Comparison of ENCODE assay signal across 8 cellular contexts in the genomic region with DNA sequence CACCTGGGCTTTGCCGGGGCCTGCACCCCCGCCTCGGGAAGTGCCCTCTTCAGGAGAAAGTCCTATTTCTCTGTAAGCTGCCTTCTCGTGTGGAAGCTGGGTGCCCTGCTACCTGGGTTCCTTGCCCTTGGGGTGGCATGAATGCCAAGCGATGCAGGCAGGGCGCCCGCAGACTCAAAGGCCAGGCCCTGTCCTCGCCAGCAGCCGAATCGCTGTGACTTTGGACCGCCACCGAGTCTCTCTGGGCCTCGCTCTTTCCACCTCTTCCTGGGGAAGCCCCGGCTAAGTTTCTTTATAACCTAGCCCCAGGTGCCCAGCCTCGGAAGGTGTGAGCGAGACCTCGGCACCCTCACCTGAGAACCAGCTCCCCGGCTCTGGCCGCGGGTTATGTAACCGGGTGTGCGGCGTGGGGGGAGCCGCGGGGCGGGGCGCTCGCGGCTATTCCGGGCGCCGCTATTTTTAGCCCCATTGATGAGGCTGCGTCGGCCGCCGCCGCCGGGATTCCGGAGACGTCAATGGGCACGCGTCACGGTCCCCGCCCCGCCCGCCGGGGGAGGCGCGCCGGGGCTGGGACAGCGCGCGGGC. TPM values are rescaled to one million over a fixed set of nuclear protein-coding genes. Genes with fewer than 3 reads are reported as not detected.
DNase-seq lines count a peak whose midpoint lies in the region; ATAC-seq and TF ChIP-seq lines count a peak whose summit lies in the region.

No MANE protein-coding gene starts in this region.

- H3K27ac ChIP-seq in SK-N-SH (ENCODE audit: low read depth in 2 of 2, low read length in 1 of 2), result peak overlapping the region in 1 of 2 experiments; percentile 47; a peak in 1 of 4 replicates
- H3K27ac ChIP-seq in ovary, result peak overlapping the region; percentile 69 to 94
- peak overlapping the region; percentile 79 to 99 (median 93) for H3K27ac ChIP-seq in tibial nerve

- peaks cover 35% of the 10 kb centered on the region for H3K79me2 ChIP-seq in SK-N-SH (ENCODE audit: insufficient read depth)

- TF ChIP-seq RAD21 in SK-N-SH (IDR thresholded peaks at IDR 0.05; ENCODE audit: low read length), result no peak

- no peaks in the 10 kb centered on the region for H3K36me3 Mint-ChIP-seq in activated naive CD8-positive, alpha-beta T cell treated with anti-CD3 and anti-CD28 coated beads, Interleukin-2, amount 10 ng/mL, durations not matched to agents 7 days and 5 days

- peaks cover 22% of the 10 kb centered on the region for H3K4me1 Mint-ChIP-seq in activated naive CD8-positive, alpha-beta T cell treated with anti-CD3 and anti-CD28 coated beads, Interleukin-2, amount 10 ng/mL, durations not matched to agents 7 days and 5 days

- POLR2A ChIA-PET in SK-N-SH (lab: Yijun Ruan, JAX), result no interaction called here
- POLR2A ChIA-PET in activated naive CD8-positive, alpha-beta T cell treated with anti-CD3 and anti-CD28 coated beads, Interleukin-2, amount 10 ng/mL, durations not matched to agents 7 days and 5 days (lab: Charles Lee), result interaction anchor here (1.1 to 3.6 kb wide), 5 partner anchors 11 to 81 kb away, joined by 3 to 20 read pairs (median 5); a partner anchor contains a TSS

- peaks cover 13% of the 10 kb centered on the region for H3F3A ChIP-seq in SK-N-SH (replicated peaks; ENCODE audit: insufficient read depth)

- H3K4me2 ChIP-seq in SK-N-SH, result peak overlapping the region; percentile 61; the same call in 1 of the 2 replicates

- peaks cover 5% of the 10 kb centered on the region; the same call in 1 of the 2 replicates for H4K20me1 ChIP-seq in SK-N-SH (ENCODE audit: insufficient read depth)

- peak overlapping the region in 1 of 2 experiments; percentile 70; a peak in 2 of 4 replicates for H3K4me3 ChIP-seq in SK-N-SH (ENCODE audit: low read depth in 2 of 2, low read length in 1 of 2)
- peak overlapping the region; percentile 73 for H3K4me3 ChIP-seq in ovary
- peak overlapping the region; percentile 15 to 84 (median 36) for H3K4me3 ChIP-seq in tibial nerve

- no peak overlapping the region for H2AFZ ChIP-seq in SK-N-SH (ENCODE audit: low read depth)

- H3K4me1 ChIP-seq in SK-N-SH (ENCODE audit: control insufficient read depth in 1 of 2, insufficient read depth in 2 of 2, low read depth in 1 of 2, low read length in 1 of 2), result peaks cover 7 to 32% of the 10 kb centered on the region in 2 experiments; a peak in 3 of 4 replicates
- H3K4me1 ChIP-seq in ovary (ENCODE audit: insufficient read depth), result peaks cover 2% of the 10 kb centered on the region
- H3K4me1 ChIP-seq in tibial nerve, result peaks cover 4 to 74% (median 29%) of the 10 kb centered on the region in 4 donors

- H3K27me3 ChIP-seq in SK-N-SH (ENCODE audit: insufficient read depth) (no peaks in the 10 kb centered on the region), ovary (no peaks in the 10 kb centered on the region), tibial nerve (no peaks in the 10 kb centered on the region)

- H3K9ac ChIP-seq in SK-N-SH, result peak overlapping the region; percentile 49; the same call in 1 of the 2 replicates

- CTCF ChIA-PET in SK-N-SH (lab: Yijun Ruan, JAX), result interaction anchor here (0.9 to 30.2 kb wide), 6 partner anchors 13 to 66 kb away, joined by 3 to 949 read pairs (median 5); a partner anchor contains a TSS

- DNase-seq in AG08396 (ENCODE audit: low spot score) (peak; percentile 92), HUDEP-2 (lab: John Stamatoyannopoulos, UW; ENCODE audit: unreplicated experiment in 76 of 76) (peak in 43 of 76 experiments; percentile 3 to 63 (median 30)), SK-N-SH (peak; percentile 89), Right ventricle myocardium superior (peak; percentile 93), ovary (peak; percentile 93 to 96 (median 95)), tibial nerve (ENCODE audit: low spot score in 2 of 2) (peak; percentile 82 to 89)
- DNase-seq in activated naive CD8-positive, alpha-beta T cell treated with anti-CD3 and anti-CD28 coated beads, Interleukin-2, amount 10 ng/mL, durations not matched to agents 7 days and 5 days, result peak; percentile 87

- intact Hi-C loops in Right ventricle myocardium superior (cut with DNase I) (no loop called here), ovary (cut with DNase I) (loop anchor here in 1 of 4 donors (5.0 kb wide), 1 partner anchor 1009 kb away; a partner anchor contains a TSS)

- H3K4me3 Mint-ChIP-seq in activated naive CD8-positive, alpha-beta T cell treated with anti-CD3 and anti-CD28 coated beads, Interleukin-2, amount 10 ng/mL, durations not matched to agents 7 days and 5 days, result peak overlapping the region; percentile 60

- H3K27ac Mint-ChIP-seq in activated naive CD8-positive, alpha-beta T cell treated with anti-CD3 and anti-CD28 coated beads, Interleukin-2, amount 10 ng/mL, durations not matched to agents 7 days and 5 days, result no peak overlapping the region

- TF ChIP-seq POLR2A in GM19193 (IDR thresholded peaks at IDR 0.05; ENCODE audit: extremely low read depth, insufficient read depth, insufficient read length) (peak; percentile 33), ovary (IDR thresholded peaks at IDR 0.05) (peak; percentile 72), tibial nerve (IDR thresholded peaks at IDR 0.05) (peak in 1 of 2 donors; percentile 85)

- WGBS in SK-N-SH (ENCODE audit: low lambda C conversion rate), result 80% methylated on average over 1 of the region's 53 CpGs
- 11 to 40% (median 13%) methylated on average over 18 to 53 of the region's 53 CpGs for WGBS in ovary, 3 donors
- 11 to 19% methylated on average over 23 to 28 of the region's 53 CpGs for WGBS in tibial nerve, 2 donors

- H3K9me3 ChIP-seq in SK-N-SH (no peaks in the 10 kb centered on the region), ovary (no peaks in the 10 kb centered on the region), tibial nerve (no peaks in the 10 kb centered on the region)

- peak; percentile 46 for ATAC-seq in activated naive CD8-positive, alpha-beta T cell treated with anti-CD3 and anti-CD28 coated beads, Interleukin-2, amount 10 ng/mL, durations not matched to agents 7 days and 5 days (ENCODE audit: low read depth)
- peak; percentile 71 for ATAC-seq in Right ventricle myocardium superior (ENCODE audit: poor library complexity)

- peaks cover 10% of the 10 kb centered on the region for H3K27me3 Mint-ChIP-seq in activated naive CD8-positive, alpha-beta T cell treated with anti-CD3 and anti-CD28 coated beads, Interleukin-2, amount 10 ng/mL, durations not matched to agents 7 days and 5 days

- no peaks in the 10 kb centered on the region for H3K36me3 ChIP-seq in SK-N-SH (replicated peaks in 1 of 2; ENCODE audit: control insufficient read depth in 1 of 2, insufficient read depth in 2 of 2, low read length in 1 of 2)
- no peaks in the 10 kb centered on the region for H3K36me3 ChIP-seq in ovary
- no peaks in the 10 kb centered on the region for H3K36me3 ChIP-seq in tibial nerve

- TF ChIP-seq EP300 in SK-N-SH (IDR thresholded peaks at IDR 0.05; ENCODE audit: borderline replicate concordance in 1 of 2, low read depth in 1 of 2, low read length in 1 of 2), result no peak
- TF ChIP-seq EP300 in ovary (IDR thresholded peaks at IDR 0.05), result peak; percentile 95
- peak; percentile 95 to 100 for TF ChIP-seq EP300 in tibial nerve (IDR thresholded peaks at IDR 0.05)

- H3K9me2 ChIP-seq in SK-N-SH, result no peaks in the 10 kb centered on the region

- TF ChIP-seq CTCF in SK-N-SH (IDR thresholded peaks at IDR 0.05), result no peak
- TF ChIP-seq CTCF in ovary (IDR thresholded peaks at IDR 0.05), result no peak
- peak in 1 of 5 experiments; percentile 31 for TF ChIP-seq CTCF in tibial nerve (IDR thresholded peaks at IDR 0.05)

- H3K9me3 Mint-ChIP-seq in activated naive CD8-positive, alpha-beta T cell treated with anti-CD3 and anti-CD28 coated beads, Interleukin-2, amount 10 ng/mL, durations not matched to agents 7 days and 5 days, result no peaks in the 10 kb centered on the region

TF ChIP-seq in SK-N-SH, 30 proteins besides CTCF, POLR2A, EP300 and RAD21 (continues in another document):
- TF ChIP-seq ELF1 (IDR thresholded peaks at IDR 0.05) (no peak), POLR2AphosphoS5 (IDR thresholded peaks at IDR 0.05; ENCODE audit: low read depth, low read length) (no peak), TAF1 (IDR thresholded peaks at IDR 0.05; ENCODE audit: borderline replicate concordance, low read depth, low read length) (no peak)

RNA-seq across cellular contexts. Expression of a gene that starts 14.6 kb away (rescaled TPM):
- polyA plus RNA-seq in SK-N-SH (2012; rRNA removed) (75.2 and 120 TPM in 2 replicates), ovary (100 to 1,000 TPM in 1 of 2 donors, 10 to 100 TPM in 1; 41.7 to 159 TPM)
- polyA plus RNA-seq in SK-N-SH (2012; cell fraction: cytosol; rRNA removed), result 17.7 and 20.0 TPM in 2 replicates
- 429 and 610 TPM in 2 replicates for polyA plus RNA-seq in SK-N-SH (2012; cell fraction: nucleus; rRNA removed)
- 1 to 10 TPM; 8.6 to 8.8 TPM for total RNA-seq in activated naive CD8-positive, alpha-beta T cell treated with anti-CD3 and anti-CD28 coated beads, Interleukin-2, amount 10 ng/mL, durations not matched to agents 7 days and 5 days
- total RNA-seq in Right ventricle myocardium superior (46.1 TPM), ovary (1,000 to 10,000 TPM in 2 of 7 donors, 100 to 1,000 TPM in 5; 142 to 1,603 (median 414) TPM), tibial nerve (1,000 to 10,000 TPM in 1 of 4 donors, 100 to 1,000 TPM in 3; 390 to 1,252 (median 718) TPM)

RNA-seq across cellular contexts. Expression of a gene that starts 29.9 kb away (rescaled TPM):
- polyA plus RNA-seq in SK-N-SH (2012; rRNA removed), result 1.7 and 2.4 TPM in 2 replicates
- 1.0 and 1.6 TPM in 2 replicates for polyA plus RNA-seq in SK-N-SH (2012; cell fraction: cytosol; rRNA removed)
- 4.9 TPM in 2 replicates for polyA plus RNA-seq in SK-N-SH (2012; cell fraction: nucleus; rRNA removed)
- 10 to 100 TPM; 17.1 to 19.9 TPM for total RNA-seq in activated naive CD8-positive, alpha-beta T cell treated with anti-CD3 and anti-CD28 coated beads, Interleukin-2, amount 10 ng/mL, durations not matched to agents 7 days and 5 days
- total RNA-seq in Right ventricle myocardium superior, result 19.8 TPM
- 10 to 100 TPM; 20.8 to 84.1 (median 38.6) TPM for total RNA-seq in ovary
- polyA plus RNA-seq in ovary, result 10 to 100 TPM; 16.8 to 21.8 TPM
- total RNA-seq in tibial nerve, result 10 to 100 TPM; 30.6 to 54.0 (median 37.8) TPM

RNA-seq across cellular contexts. Expression of a gene that starts 33.1 kb away (rescaled TPM):
- polyA plus RNA-seq in SK-N-SH (2012; rRNA removed) (160 and 170 TPM in 2 replicates), ovary (10 to 100 TPM; 13.6 to 26.2 TPM)
- polyA plus RNA-seq in SK-N-SH (2012; cell fraction: cytosol; rRNA removed), result 109 and 133 TPM in 2 replicates
- polyA plus RNA-seq in SK-N-SH (2012; cell fraction: nucleus; rRNA removed), result 170 and 184 TPM in 2 replicates
- total RNA-seq in activated naive CD8-positive, alpha-beta T cell treated with anti-CD3 and anti-CD28 coated beads, Interleukin-2, amount 10 ng/mL, durations not matched to agents 7 days and 5 days, result 10 to 100 TPM; 25.2 to 28.8 TPM
- total RNA-seq in Right ventricle myocardium superior (23.5 TPM), ovary (10 to 100 TPM; 24.9 to 48.7 (median 28.9) TPM), tibial nerve (10 to 100 TPM; 32.6 to 49.6 (median 37.5) TPM)

RNA-seq across cellular contexts. Expression of a gene that starts 42.8 kb away (rescaled TPM):
- polyA plus RNA-seq in SK-N-SH (2012; rRNA removed) (not detected in 2 replicates), ovary (1 to 10 TPM in 1 of 2 donors, under 1 TPM in 1; 0.32 to 3.4 TPM)
- 0.04 TPM in 1 of 2 replicates, not detected in the other for polyA plus RNA-seq in SK-N-SH (2012; cell fraction: cytosol; rRNA removed)
- 0.06 TPM in 1 of 2 replicates, not detected in the other for polyA plus RNA-seq in SK-N-SH (2012; cell fraction: nucleus; rRNA removed)
- total RNA-seq in activated naive CD8-positive, alpha-beta T cell treated with anti-CD3 and anti-CD28 coated beads, Interleukin-2, amount 10 ng/mL, durations not matched to agents 7 days and 5 days, result not detected
- total RNA-seq in Right ventricle myocardium superior (0.35 TPM), ovary (1 to 10 TPM; 1.4 to 4.5 (median 2.8) TPM), tibial nerve (10 to 100 TPM; 16.5 to 78.7 (median 39.3) TPM)

Comparison
In these comparisons a context has a peak if more than half of its experiments do, and no peak if none do; other contexts are left out.
1. DNase-seq: peak in every context shown above with its lines; median percentile 95 in ovary; 93 in Right ventricle myocardium superior; 92 in AG08396; 89 in SK-N-SH; 87 in activated naive CD8-positive, alpha-beta T cell treated with anti-CD3 and anti-CD28 coated beads, Interleukin-2, amount 10 ng/mL, durations not matched to agents 7 days and 5 days; 86 in tibial nerve; 30 in HUDEP-2.